Comparison of ENCODE assay signal across 31 cellular contexts in the genomic region with DNA sequence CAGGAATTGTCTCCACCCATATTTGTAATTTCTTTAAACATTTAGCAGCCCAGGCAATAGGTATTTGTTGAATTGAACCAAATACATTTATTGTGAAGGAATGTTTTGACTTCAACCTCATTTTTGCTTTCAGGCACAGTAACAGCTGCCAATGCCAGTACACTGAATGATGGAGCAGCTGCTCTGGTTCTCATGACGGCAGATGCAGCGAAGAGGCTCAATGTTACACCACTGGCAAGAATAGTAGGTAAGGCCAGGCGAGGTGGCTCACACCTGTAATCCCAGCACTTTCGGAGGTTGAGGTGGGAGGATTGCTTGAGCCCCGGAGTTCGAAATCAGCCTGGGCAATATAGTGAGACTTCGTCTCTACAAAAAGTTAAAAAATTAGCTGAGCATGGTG.
"Had no signal": no experiment of that assay in that cellular context is flagged by ENCODE, and none has a peak within 500 bp of the region (broad histone marks: within the 10 kb centered on the region; RNA-seq: fewer than 3 reads in every experiment).

No MANE protein-coding gene starts in this region.

- H3K9me3 ChIP-seq: adrenal gland, Peyer's patch, SJSA1, SK-N-SH had no signal

- FAIRE-seq: astrocyte, bronchial epithelial cell, TTC549 had no signal

- H3K4me3 ChIP-seq: adrenal gland, Peyer's patch, SJSA1 had no signal

- H3K9ac ChIP-seq: SK-N-SH had no signal

- H3K4me3 Mint-ChIP-seq: activated CD8-positive, alpha-beta T cell treated with anti-CD3 and anti-CD28 coated beads for 36 hours; activated naive CD4-positive, alpha-beta T cell treated with anti-CD3 and anti-CD28 coated beads, Interleukin-2, amount 10 ng/mL, durations not matched to agents 7 days and 5 days; activated naive CD8-positive, alpha-beta T cell treated with anti-CD3 and anti-CD28 coated beads, Interleukin-2, amount 10 ng/mL, durations not matched to agents 7 days and 5 days; activated T-helper 1 cell treated with anti-CD3 and anti-CD28 coated beads, Interleukin-12 subunit alpha, Interleukin-12 subunit beta, Interleukin-2, Interleukin-4 antibody, amounts not matched to agents 30 ng/mL and 10 ng/mL and 1 ng/mL, durations not matched to agents 14 hours and 24 hours and 36 hours; brain; T-helper 1 cell treated with Interleukin-12 subunit alpha and Interleukin-12 subunit beta and Interleukin-4 antibody, amounts not matched to agents 30 μg/mL and 1 μg/mL, for 36 hours; T-helper 2 cell treated with Interferon-gamma antibody and Interleukin-4, amounts not matched to agents 5 μg/mL and 100 μg/mL, for 36 hours had no signal

- H3K27ac Mint-ChIP-seq: activated CD8-positive, alpha-beta T cell treated with anti-CD3 and anti-CD28 coated beads for 36 hours; activated naive CD4-positive, alpha-beta T cell treated with anti-CD3 and anti-CD28 coated beads, Interleukin-2, amount 10 ng/mL, durations not matched to agents 7 days and 5 days; activated naive CD8-positive, alpha-beta T cell treated with anti-CD3 and anti-CD28 coated beads, Interleukin-2, amount 10 ng/mL, durations not matched to agents 7 days and 5 days; activated T-helper 1 cell treated with anti-CD3 and anti-CD28 coated beads, Interleukin-12 subunit alpha, Interleukin-12 subunit beta, Interleukin-2, Interleukin-4 antibody, amounts not matched to agents 30 ng/mL and 10 ng/mL and 1 ng/mL, durations not matched to agents 14 hours and 24 hours and 36 hours; T-helper 1 cell treated with Interleukin-12 subunit alpha and Interleukin-12 subunit beta and Interleukin-4 antibody, amounts not matched to agents 30 μg/mL and 1 μg/mL, for 36 hours; T-helper 2 cell treated with Interferon-gamma antibody and Interleukin-4, amounts not matched to agents 5 μg/mL and 100 μg/mL, for 36 hours had no signal

- H3K27ac ChIP-seq: adrenal gland, Peyer's patch, SJSA1 had no signal

- ATAC-seq: activated CD8-positive, alpha-beta T cell treated with anti-CD3 and anti-CD28 coated beads for 36 hours; PC-3 had no signal

- H3K27me3 Mint-ChIP-seq: activated CD8-positive, alpha-beta T cell treated with anti-CD3 and anti-CD28 coated beads for 36 hours; activated naive CD4-positive, alpha-beta T cell treated with anti-CD3 and anti-CD28 coated beads, Interleukin-2, amount 10 ng/mL, durations not matched to agents 7 days and 5 days; activated naive CD8-positive, alpha-beta T cell treated with anti-CD3 and anti-CD28 coated beads, Interleukin-2, amount 10 ng/mL, durations not matched to agents 7 days and 5 days; brain had no signal

- H3K4me1 Mint-ChIP-seq: brain had no signal

- H3K4me1 ChIP-seq: adrenal gland, Peyer's patch, SJSA1 had no signal

- H3K9me3 Mint-ChIP-seq: activated naive CD4-positive, alpha-beta T cell treated with anti-CD3 and anti-CD28 coated beads, Interleukin-2, amount 10 ng/mL, durations not matched to agents 7 days and 5 days; activated T-helper 1 cell treated with anti-CD3 and anti-CD28 coated beads, Interleukin-12 subunit alpha, Interleukin-12 subunit beta, Interleukin-2, Interleukin-4 antibody, amounts not matched to agents 30 ng/mL and 10 ng/mL and 1 ng/mL, durations not matched to agents 14 hours and 24 hours and 36 hours; brain; T-helper 1 cell treated with Interleukin-12 subunit alpha and Interleukin-12 subunit beta and Interleukin-4 antibody, amounts not matched to agents 30 μg/mL and 1 μg/mL, for 36 hours; T-helper 2 cell treated with Interferon-gamma antibody and Interleukin-4, amounts not matched to agents 5 μg/mL and 100 μg/mL, for 36 hours had no signal

- DNase-seq: activated CD4-positive, alpha-beta T cell treated with anti-CD3 and anti-CD28 coated beads, Interleukin-2, amount 50 U/mL, for 1 hour; activated CD8-positive, alpha-beta T cell treated with anti-CD3 and anti-CD28 coated beads for 36 hours; activated gamma-delta T cell treated with Interleukin-2 at 50 U/mL for 16 hours; activated naive CD4-positive, alpha-beta T cell treated with anti-CD3 and anti-CD28 coated beads, Interleukin-2, amount 10 ng/mL, durations not matched to agents 7 days and 5 days; activated naive CD8-positive, alpha-beta T cell treated with anti-CD3 and anti-CD28 coated beads, Interleukin-2, amount 10 ng/mL, durations not matched to agents 7 days and 5 days; activated T-cell treated with anti-CD3 and anti-CD28 coated beads, Interleukin-2, amount 50 U/mL, for 1 hour; adrenal gland; caudate nucleus; cerebellar nuclear complex; Karpas-422; NCI-H1105; NCI-H1417 treated with DMSO at 0.1 percent for 48 hours; NCI-H187 treated with DMSO at 0.1 percent for 48 hours; NCI-H2081; NCI-H2171 treated with DMSO at 0.1 percent for 48 hours; NCI-H2227 treated with DMSO at 0.1 percent for 48 hours; NCI-H446; NCI-H524; PC-3; Peyer's patch; RPMI8226; SHP77 treated with DMSO at 0.1 percent for 48 hours; SK-N-SH had no signal

- H3K27me3 ChIP-seq: adrenal gland, Peyer's patch, SJSA1 had no signal
